1 cellular context compared by ENCODE assay signal in the genomic region with DNA sequence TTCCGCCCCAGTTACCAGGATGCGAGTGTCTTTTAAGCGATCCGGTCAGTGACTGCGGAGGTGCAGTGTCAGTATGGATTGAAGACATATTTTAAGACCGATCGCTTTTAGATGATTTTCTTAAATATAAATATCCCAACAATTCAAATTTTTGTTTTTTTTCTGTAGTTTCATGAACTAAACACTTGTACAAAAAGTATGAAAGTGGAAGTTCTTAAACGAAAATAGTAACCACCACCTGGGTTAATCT.
A peak's percentile ranks its signal among the peaks of the same experiment; 100 is the strongest.
TF ChIP-seq lines count a peak whose summit lies in the region.

No MANE protein-coding gene starts in this region.

TF ChIP-seq in GM12878, 131 proteins besides CTCF, POLR2A, EP300 and RAD21:
- TF ChIP-seq JUND (IDR thresholded peaks at IDR 0.05; ENCODE audit: low read depth, low read length) (no peak), BMI1 (IDR thresholded peaks at IDR 0.05; ENCODE audit: borderline replicate concordance) (no peak), MEF2A (IDR thresholded peaks at IDR 0.05; ENCODE audit: insufficient read depth, low read depth, low read length) (0 out of 2 replicates have a peak, but pooled peaks have one; percentile 29), SREBF1 (IDR thresholded peaks at IDR 0.05; ENCODE audit: low read length) (no peak), TAF1 (IDR thresholded peaks at IDR 0.05; ENCODE audit: borderline replicate concordance, low read depth, low read length) (peak; percentile 18; the same call in 1 of the 2 replicates), HDAC2 (IDR thresholded peaks at IDR 0.05) (no peak), EZH2 (IDR thresholded peaks at IDR 0.05; ENCODE audit: borderline replicate concordance, control insufficient read depth, low read depth, low read length) (no peak)
- TF ChIP-seq, protein P1, sequence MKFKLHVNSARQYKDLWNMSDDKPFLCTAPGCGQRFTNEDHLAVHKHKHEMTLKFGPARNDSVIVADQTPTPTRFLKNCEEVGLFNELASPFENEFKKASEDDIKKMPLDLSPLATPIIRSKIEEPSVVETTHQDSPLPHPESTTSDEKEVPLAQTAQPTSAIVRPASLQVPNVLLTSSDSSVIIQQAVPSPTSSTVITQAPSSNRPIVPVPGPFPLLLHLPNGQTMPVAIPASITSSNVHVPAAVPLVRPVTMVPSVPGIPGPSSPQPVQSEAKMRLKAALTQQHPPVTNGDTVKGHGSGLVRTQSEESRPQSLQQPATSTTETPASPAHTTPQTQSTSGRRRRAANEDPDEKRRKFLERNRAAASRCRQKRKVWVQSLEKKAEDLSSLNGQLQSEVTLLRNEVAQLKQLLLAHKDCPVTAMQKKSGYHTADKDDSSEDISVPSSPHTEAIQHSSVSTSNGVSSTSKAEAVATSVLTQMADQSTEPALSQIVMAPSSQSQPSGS (IDR thresholded peaks at IDR 0.05; ENCODE audit: low read length): 0 out of 2 replicates have a peak, but pooled peaks have one; percentile 23
- TF ChIP-seq, protein P2, sequence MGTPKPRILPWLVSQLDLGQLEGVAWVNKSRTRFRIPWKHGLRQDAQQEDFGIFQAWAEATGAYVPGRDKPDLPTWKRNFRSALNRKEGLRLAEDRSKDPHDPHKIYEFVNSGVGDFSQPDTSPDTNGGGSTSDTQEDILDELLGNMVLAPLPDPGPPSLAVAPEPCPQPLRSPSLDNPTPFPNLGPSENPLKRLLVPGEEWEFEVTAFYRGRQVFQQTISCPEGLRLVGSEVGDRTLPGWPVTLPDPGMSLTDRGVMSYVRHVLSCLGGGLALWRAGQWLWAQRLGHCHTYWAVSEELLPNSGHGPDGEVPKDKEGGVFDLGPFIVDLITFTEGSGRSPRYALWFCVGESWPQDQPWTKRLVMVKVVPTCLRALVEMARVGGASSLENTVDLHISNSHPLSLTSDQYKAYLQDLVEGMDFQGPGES (IDR thresholded peaks at IDR 0.05): no peak
